Comparison of ENCODE assay signal across 1 cellular context in genomic region chr6:53544050-53544499, GRCh38.
TF ChIP-seq lines count a peak whose summit lies in the region.

No MANE protein-coding gene starts in this region.

TF ChIP-seq in HepG2, 621 proteins besides CTCF, POLR2A, EP300 and RAD21 (continued from another document):
- TF ChIP-seq MTF2 (CRISPR knock-in tag; IDR thresholded peaks at IDR 0.05; ENCODE audit: borderline replicate concordance), result no peak
- TF ChIP-seq BRF2 (CRISPR knock-in tag; IDR thresholded peaks at IDR 0.05), result 0 out of 2 replicates have a peak, but pooled peaks have one; percentile 13
- no peak for TF ChIP-seq ZNF468 (CRISPR knock-in tag; IDR thresholded peaks at IDR 0.05)
- peak; percentile 46; the same call in 1 of the 2 replicates for TF ChIP-seq HNF1B (CRISPR knock-in tag; IDR thresholded peaks at IDR 0.05)
- TF ChIP-seq ZNF572 (CRISPR knock-in tag; IDR thresholded peaks at IDR 0.05), result peak; percentile 76; the same call in 1 of the 2 replicates
- TF ChIP-seq KDM3A (CRISPR knock-in tag; IDR thresholded peaks at IDR 0.05; ENCODE audit: low read depth), result 0 out of 2 replicates have a peak, but pooled peaks have one; percentile 32
- TF ChIP-seq HMGXB4 (CRISPR knock-in tag; IDR thresholded peaks at IDR 0.05; ENCODE audit: borderline replicate concordance in 1 of 2, low read depth in 1 of 2), result 0 out of 4 replicates have a peak, but pooled peaks of 1 of the 2 experiments have one; percentile 4
- peak; percentile 78 for TF ChIP-seq HIVEP1 (CRISPR knock-in tag; IDR thresholded peaks at IDR 0.05)
- peak; percentile 65 for TF ChIP-seq IRF2 (CRISPR knock-in tag; IDR thresholded peaks at IDR 0.05)
- peak; percentile 34; the same call in 1 of the 2 replicates for TF ChIP-seq ZNF768 (CRISPR knock-in tag; IDR thresholded peaks at IDR 0.05)
- 0 out of 2 replicates have a peak, but pooled peaks have one; percentile 15 for TF ChIP-seq TFE3 (CRISPR knock-in tag; IDR thresholded peaks at IDR 0.05)
- peak; percentile 87; the same call in 1 of the 2 replicates for TF ChIP-seq ZNF430 (CRISPR knock-in tag; IDR thresholded peaks at IDR 0.05)
- no peak for TF ChIP-seq CHCHD3 (CRISPR knock-in tag; IDR thresholded peaks at IDR 0.05)
- peak; percentile 0; the same call in 1 of the 2 replicates for TF ChIP-seq TBX2 (CRISPR knock-in tag; IDR thresholded peaks at IDR 0.05; ENCODE audit: borderline replicate concordance)
- no peak for TF ChIP-seq ZNF292 (CRISPR knock-in tag; IDR thresholded peaks at IDR 0.05; ENCODE audit: borderline replicate concordance, low read depth)
- 0 out of 2 replicates have a peak, but pooled peaks have one; percentile 22 for TF ChIP-seq RXRA (CRISPR knock-in tag; IDR thresholded peaks at IDR 0.05)
- no peak for TF ChIP-seq GMEB1 (CRISPR knock-in tag; IDR thresholded peaks at IDR 0.05; ENCODE audit: borderline replicate concordance)
- TF ChIP-seq ZNF605 (CRISPR knock-in tag; IDR thresholded peaks at IDR 0.05), result peak; percentile 84
- TF ChIP-seq ZNF724P (CRISPR knock-in tag; IDR thresholded peaks at IDR 0.05; ENCODE audit: borderline replicate concordance), result peak; percentile 24; the same call in 1 of the 2 replicates
- peak; percentile 3; the same call in 1 of the 2 replicates for TF ChIP-seq ZNF143 (CRISPR knock-in tag; IDR thresholded peaks at IDR 0.05)
- no peak for TF ChIP-seq ZBTB43 (CRISPR knock-in tag; conservative IDR thresholded peaks at IDR 0.05)
- TF ChIP-seq MXD1 (CRISPR knock-in tag; IDR thresholded peaks at IDR 0.05), result 0 out of 2 replicates have a peak, but pooled peaks have one; percentile 65
- 0 out of 2 replicates have a peak, but pooled peaks have one; percentile 39 for TF ChIP-seq GABPB1 (CRISPR knock-in tag; IDR thresholded peaks at IDR 0.05)
